8 cellular contexts compared by ENCODE assay signal in genomic region chr19:1813197-1813836, GRCh38. TPM values are rescaled to one million over a fixed set of nuclear protein-coding genes. Genes with fewer than 3 reads are reported as not detected.
DNase-seq lines count a peak whose midpoint lies in the region; ATAC-seq and TF ChIP-seq lines count a peak whose summit lies in the region.

No MANE protein-coding gene starts in this region.

- peak overlapping the region; percentile 48 for H3K4me3 ChIP-seq in GM12865 (ENCODE audit: low read depth, low read length)
- peak overlapping the region; percentile 30 for H3K4me3 ChIP-seq in RWPE2 (ENCODE audit: severe bottlenecking)
- H3K4me3 ChIP-seq in esophagus (ENCODE audit: low read depth in 1 of 2, low read length in 2 of 2): peak overlapping the region; percentile 40 to 48
- peak overlapping the region; percentile 64 for H3K4me3 ChIP-seq in psoas muscle

- peaks cover 5% of the 10 kb centered on the region; the same call in 1 of the 2 replicates for H3K36me3 ChIP-seq in RWPE2 (ENCODE audit: low read depth)
- H3K36me3 ChIP-seq in esophagus (ENCODE audit: control insufficient read depth in 2 of 2, insufficient read depth in 2 of 2, low read length in 1 of 2): peaks cover 4 to 28% of the 10 kb centered on the region in 2 donors
- H3K36me3 ChIP-seq in psoas muscle (ENCODE audit: insufficient read depth in 1 of 2, low read depth in 1 of 2): peaks cover 5 to 39% of the 10 kb centered on the region in 2 donors

- H3K9me3 ChIP-seq in RWPE2 (ENCODE audit: severe bottlenecking) (no peaks in the 10 kb centered on the region), esophagus (ENCODE audit: control insufficient read depth in 2 of 2, insufficient read depth in 1 of 2, low read depth in 1 of 2, low read length in 1 of 2) (no peaks in the 10 kb centered on the region), psoas muscle (no peaks in the 10 kb centered on the region)

- H3K4me1 ChIP-seq in RWPE2 (ENCODE audit: insufficient read depth, poor library complexity, severe bottlenecking) (peaks cover 5% of the 10 kb centered on the region), esophagus (ENCODE audit: control insufficient read depth in 2 of 2, insufficient read depth in 2 of 2, low read length in 1 of 2) (peaks cover 6 to 11% of the 10 kb centered on the region in 2 donors), psoas muscle (peaks cover 5% of the 10 kb centered on the region)

- H3K27ac ChIP-seq in RWPE2 (ENCODE audit: poor library complexity, severe bottlenecking) (peak overlapping the region; percentile 40), esophagus (ENCODE audit: low read depth in 2 of 2, low read length in 1 of 2) (peak overlapping the region; percentile 43 to 83), psoas muscle (no peak overlapping the region)

- WGBS in esophagus, 2 donors: 50 to 52% methylated on average over 13 of the region's 13 CpGs
- 49 to 52% (median 51%) methylated on average over 13 of the region's 13 CpGs for WGBS in psoas muscle, 3 donors

- ATAC-seq in RWPE2 (ENCODE audit: low read depth): no peak
- no peak for ATAC-seq in psoas muscle
- no peak for ATAC-seq in GM21367 (IDR thresholded peaks at IDR 0.05; ENCODE audit: unreplicated experiment)
- no peak for ATAC-seq in GM21528 (IDR thresholded peaks at IDR 0.05; ENCODE audit: low FRiP score, unreplicated experiment)

- TF ChIP-seq CTCF in GM12865 (IDR thresholded peaks at IDR 0.05; ENCODE audit: insufficient read depth, low read depth, low read length, missing control alignments) (no peak), RWPE2 (IDR thresholded peaks at IDR 0.05; ENCODE audit: poor library complexity, severe bottlenecking) (peak; percentile 32), psoas muscle (IDR thresholded peaks at IDR 0.05) (no peak)

- intact Hi-C loops in psoas muscle (cut with DNase I): no loop called here

- H3K27me3 ChIP-seq in RWPE2 (ENCODE audit: insufficient read depth, poor library complexity, severe bottlenecking) (no peaks in the 10 kb centered on the region), esophagus (ENCODE audit: control insufficient read depth in 1 of 2, insufficient read depth in 2 of 2, low read length in 2 of 2) (no peaks in the 10 kb centered on the region), psoas muscle (ENCODE audit: insufficient read depth in 3 of 3, low read length in 2 of 3) (no peaks in the 10 kb centered on the region)

- DNase-seq in GM12865 (ENCODE audit: low read depth): no peak
- no peak for DNase-seq in RWPE2 (ENCODE audit: low spot score)
- no peak for DNase-seq in psoas muscle
- DNase-seq in NCI-H1417 treated with DMSO at 0.1 percent for 48 hours (lab: John Stamatoyannopoulos, UW): no peak
- DNase-seq in iPS-NIHi7 (ENCODE audit: extremely low spot score): no peak

RNA-seq across cellular contexts. Expression of gene ATP8B3, which starts 1.2 kb away (rescaled TPM):
- polyA plus RNA-seq in esophagus (1 to 10 TPM in 1 of 2 donors, under 1 TPM in 1; 0.68 to 1.2 TPM), psoas muscle (under 1 TPM; 0.15 to 0.22 (median 0.17) TPM)
- under 1 TPM in 3 of 4 donors, not detected in 1; 0.06 to 0.30 (median 0.18) TPM for total RNA-seq in psoas muscle

RNA-seq across cellular contexts. Expression of gene REXO1, which starts 35.0 kb away (rescaled TPM):
- polyA plus RNA-seq in esophagus: 10 to 100 TPM; 13.9 to 27.4 TPM
- 10 to 100 TPM; 13.5 to 35.2 (median 22.3) TPM for total RNA-seq in psoas muscle
- polyA plus RNA-seq in psoas muscle: 10 to 100 TPM; 16.5 to 26.9 (median 20.3) TPM

RNA-seq across cellular contexts. Expression of gene KLF16, which starts 50.1 kb away (rescaled TPM):
- polyA plus RNA-seq in esophagus (10 to 100 TPM in 1 of 2 donors, 1 to 10 TPM in 1; 9.3 to 13.5 TPM), psoas muscle (10 to 100 TPM in 1 of 3 donors, 1 to 10 TPM in 2; 2.2 to 13.0 (median 3.1) TPM)
- total RNA-seq in psoas muscle: 10 to 100 TPM in 1 of 4 donors, 1 to 10 TPM in 3; 3.0 to 11.1 (median 4.3) TPM
